Comparison of ENCODE assay signal across 22 cellular contexts in the genomic region with DNA sequence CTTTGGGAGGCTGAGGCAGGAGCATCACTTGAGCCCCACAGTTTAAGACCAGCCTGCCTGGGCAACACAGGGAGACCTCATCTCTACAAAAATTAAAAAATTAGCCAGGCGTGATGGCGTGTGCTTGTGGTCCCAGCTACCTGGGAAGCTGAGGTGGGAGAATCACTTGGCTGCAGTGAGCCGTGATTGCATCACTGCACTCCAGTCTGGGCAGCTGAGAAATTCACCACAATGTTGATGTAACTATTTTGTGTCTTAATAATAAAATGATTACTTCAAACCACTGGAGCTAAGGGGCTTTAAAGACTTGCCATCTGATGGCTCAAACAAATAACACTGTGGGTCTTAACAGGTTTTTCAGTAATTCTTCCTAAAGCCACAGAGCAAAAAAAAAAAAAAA.
"Had no signal": no experiment of that assay in that cellular context is flagged by ENCODE, and none has a peak within 500 bp of the region (broad histone marks: within the 10 kb centered on the region; RNA-seq: fewer than 3 reads in every experiment).

No MANE protein-coding gene starts in this region.

- H3K27ac ChIP-seq: foreskin keratinocyte, left ventricle myocardium inferior, right atrium auricular region, thyroid gland had no signal

- H3K9me3 ChIP-seq: left ventricle myocardium inferior, right atrium auricular region, thyroid gland had no signal

- H3K27me3 ChIP-seq: foreskin keratinocyte, right atrium auricular region, thyroid gland had no signal

- H3K9me3 Mint-ChIP-seq: activated CD4-positive, alpha-beta memory T cell treated with anti-CD3 and anti-CD28 coated beads for 36 hours; activated naive CD4-positive, alpha-beta T cell treated with anti-CD3 and anti-CD28 coated beads for 36 hours; activated T-cell treated with anti-CD3 and anti-CD28 coated beads, Interleukin-2, amount 50 U/mL, for 72 hours; endodermal cell; mesothelial cell of epicardium; natural killer cell; stimulated activated naive CD8-positive, alpha-beta T cell treated with anti-CD3 and anti-CD28 coated beads, Interleukin-15, Interleukin-2, amounts not matched to agents 100 ng/mL and 50 ng/mL, for 24 hours had no signal

- DNase-seq: activated CD4-positive, alpha-beta memory T cell treated with anti-CD3 and anti-CD28 coated beads for 36 hours; activated CD4-positive, alpha-beta T cell treated with anti-CD3 and anti-CD28 coated beads for 48 hours; activated effector memory CD4-positive, alpha-beta T cell treated with Interleukin-2 at 50 U/mL for 16 hours; activated naive CD4-positive, alpha-beta T cell treated with anti-CD3 and anti-CD28 coated beads for 36 hours; activated T-cell treated with anti-CD3 and anti-CD28 coated beads, Interleukin-2, amount 50 U/mL, for 72 hours; aorta; cortex of kidney; endodermal cell; foreskin keratinocyte; kidney glomerular epithelial cell; left ventricle myocardium inferior; natural killer cell; stimulated activated CD4-positive, alpha-beta T cell treated with anti-CD3 and anti-CD28 coated beads, Interleukin-12 subunit alpha, Interleukin-12 subunit beta, amount 100 ng/mL, for 4 hours; stimulated activated CD4-positive, alpha-beta T cell treated with anti-CD3 and anti-CD28 coated beads, Interleukin-4, amount 100 ng/mL, for 4 hours; substantia nigra; thyroid gland had no signal

- H3K4me3 Mint-ChIP-seq: activated CD4-positive, alpha-beta memory T cell treated with anti-CD3 and anti-CD28 coated beads for 36 hours; activated naive CD4-positive, alpha-beta T cell treated with anti-CD3 and anti-CD28 coated beads for 36 hours; activated T-cell treated with anti-CD3 and anti-CD28 coated beads, Interleukin-2, amount 50 U/mL, for 72 hours; endodermal cell; mesothelial cell of epicardium; natural killer cell; stimulated activated naive CD8-positive, alpha-beta T cell treated with anti-CD3 and anti-CD28 coated beads, Interleukin-15, Interleukin-2, amounts not matched to agents 100 ng/mL and 50 ng/mL, for 24 hours had no signal

- FAIRE-seq: bronchial epithelial cell, urothelium cell line had no signal

- H3K27ac Mint-ChIP-seq: activated CD4-positive, alpha-beta memory T cell treated with anti-CD3 and anti-CD28 coated beads for 36 hours; activated naive CD4-positive, alpha-beta T cell treated with anti-CD3 and anti-CD28 coated beads for 36 hours; endodermal cell; mesothelial cell of epicardium; natural killer cell; progenitor cell of endocrine pancreas; stimulated activated naive CD8-positive, alpha-beta T cell treated with anti-CD3 and anti-CD28 coated beads, Interleukin-15, Interleukin-2, amounts not matched to agents 100 ng/mL and 50 ng/mL, for 24 hours had no signal

- H3K27me3 Mint-ChIP-seq: activated CD4-positive, alpha-beta memory T cell treated with anti-CD3 and anti-CD28 coated beads for 36 hours; progenitor cell of endocrine pancreas; stimulated activated naive CD8-positive, alpha-beta T cell treated with anti-CD3 and anti-CD28 coated beads, Interleukin-15, Interleukin-2, amounts not matched to agents 100 ng/mL and 50 ng/mL, for 24 hours had no signal

- H3K4me3 ChIP-seq: left ventricle myocardium inferior, right atrium auricular region, thyroid gland had no signal

- ATAC-seq: activated T-cell treated with anti-CD3 and anti-CD28 coated beads, Interleukin-2, amount 50 U/mL, for 72 hours; foreskin keratinocyte; natural killer cell had no signal

- H3K4me1 ChIP-seq: foreskin keratinocyte, thyroid gland had no signal
